ENCODE assay signal across 8 cellular contexts in genomic region chr7:144834516-144835165, GRCh38. TPM values are rescaled to one million over a fixed set of nuclear protein-coding genes. Genes with fewer than 3 reads are reported as not detected.
DNase-seq lines count a peak whose midpoint lies in the region; ATAC-seq and TF ChIP-seq lines count a peak whose summit lies in the region.

No MANE protein-coding gene starts in this region.

- dilution Hi-C loops in IMR-90 (cut with HindIII; ENCODE audit: low sequenced_read_pairs, unreplicated experiment) = no loop called here

- no peak overlapping the region for H3K4ac ChIP-seq in IMR-90 (ENCODE audit: low read depth, low read length)

- no TSS peak for BruUV-seq in Calu3 (replicated peaks; lab: Mats Ljungman, UMichigan)
- BruUV-seq in IMR-90 (replicated peaks; lab: Mats Ljungman, UMichigan) = no TSS peak

- H2AK5ac ChIP-seq in IMR-90 (ENCODE audit: low read depth, low read length) = no peak overlapping the region

- no peaks in the 10 kb centered on the region for H3K36me3 ChIP-seq in IMR-90 (ENCODE audit: control insufficient read depth, insufficient read depth, low read length)
- H3K36me3 ChIP-seq in neural cell (ENCODE audit: insufficient read depth, low read length) = no peaks in the 10 kb centered on the region

- H3K4me3 ChIP-seq in IMR-90 (ENCODE audit: insufficient read depth, low read depth, low read length) = peak overlapping the region; percentile 43; the same call in 1 of the 2 replicates
- H3K4me3 ChIP-seq in neural cell (ENCODE audit: low read length) = peak overlapping the region; percentile 83

- no peaks in the 10 kb centered on the region for H3K79me2 ChIP-seq in neural cell (replicated peaks; ENCODE audit: insufficient read depth, low read length)

- H4K20me1 ChIP-seq in IMR-90 (ENCODE audit: insufficient read depth, low read length) = no peaks in the 10 kb centered on the region
- H4K20me1 ChIP-seq in neural cell (ENCODE audit: insufficient read depth) = no peaks in the 10 kb centered on the region

- in situ Hi-C loops in IMR-90 (cut with MboI; ENCODE audit: low sequenced_read_pairs) = no loop called here

- no peak overlapping the region for H3K56ac ChIP-seq in IMR-90 (ENCODE audit: extremely low read depth, insufficient read depth, low read length)

- POLR2A ChIA-PET in IMR-90 (lab: Charles Lee; ENCODE audit: unreplicated experiment) = no interaction called here
- POLR2A ChIA-PET in activated B cell treated with CpG ODN at 0.5 μM for 24 hours (lab: Charles Lee) = interaction anchor here (1.0 to 3.5 kb wide), 10 partner anchors 7 to 95 kb away, joined by 3 to 117 read pairs (median 24); no protein-coding TSS in a partner anchor

- H2BK15ac ChIP-seq in IMR-90 (ENCODE audit: low read depth, low read length) = no peak overlapping the region

- peaks cover 23% of the 10 kb centered on the region for H3K36me3 Mint-ChIP-seq in Calu3 (ENCODE audit: insufficient read depth, unreplicated experiment)
- peaks cover 6% of the 10 kb centered on the region for H3K36me3 Mint-ChIP-seq in activated B cell treated with CpG ODN at 0.5 μM for 24 hours (ENCODE audit: low read depth)

- H3K4me2 ChIP-seq in IMR-90 (ENCODE audit: low read depth, low read length) = peak overlapping the region; percentile 91
- H3K4me2 ChIP-seq in neural cell (ENCODE audit: low read length) = peak overlapping the region; percentile 54

- H3K27ac ChIP-seq in IMR-90 (ENCODE audit: insufficient read depth, low read length) (no peak overlapping the region), epithelial cell of prostate (peak overlapping the region; percentile 82), neural cell (ENCODE audit: low read length) (peak overlapping the region; percentile 91)

- peaks cover 4% of the 10 kb centered on the region for H3K9me3 Mint-ChIP-seq in Calu3 (ENCODE audit: low read depth, unreplicated experiment)
- peaks cover 15% of the 10 kb centered on the region for H3K9me3 Mint-ChIP-seq in activated B cell treated with CpG ODN at 0.5 μM for 24 hours

- H3K27me3 Mint-ChIP-seq in Calu3 (ENCODE audit: unreplicated experiment) = no peaks in the 10 kb centered on the region
- H3K27me3 Mint-ChIP-seq in activated B cell treated with CpG ODN at 0.5 μM for 24 hours = no peaks in the 10 kb centered on the region

- H3K18ac ChIP-seq in IMR-90 (ENCODE audit: low read depth, low read length) = no peak overlapping the region

- H4K8ac ChIP-seq in IMR-90 (ENCODE audit: low read depth in 2 of 2, low read length in 2 of 2) = no peak overlapping the region

- no peak for TF ChIP-seq POLR2A in IMR-90 (IDR thresholded peaks at IDR 0.05; ENCODE audit: low read depth, low read length)

- peak; percentile 26 for DNase-seq in Calu3
- no peak for DNase-seq in IMR-90
- DNase-seq in activated B cell treated with CpG ODN at 0.5 μM for 24 hours = no peak
- no peak for DNase-seq in epithelial cell of prostate (ENCODE audit: low read depth, low spot score)
- no peak for DNase-seq in RKO (ENCODE audit: low spot score)
- no peak for DNase-seq in NCI-H1930 (lab: John Stamatoyannopoulos, UW)

- H3K27ac Mint-ChIP-seq in Calu3 (ENCODE audit: unreplicated experiment) = peak overlapping the region; percentile 93
- H3K27ac Mint-ChIP-seq in activated B cell treated with CpG ODN at 0.5 μM for 24 hours = peak overlapping the region; percentile 99

- H2BK120ac ChIP-seq in IMR-90 (ENCODE audit: low read depth, low read length) = no peak overlapping the region

- H2BK20ac ChIP-seq in IMR-90 (ENCODE audit: low read depth, low read length) = no peak overlapping the region

- H3K9ac ChIP-seq in IMR-90 (ENCODE audit: low read depth, low read length) (no peak overlapping the region; the same call in 1 of the 2 replicates), neural cell (ENCODE audit: low read length) (peak overlapping the region; percentile 83)

- H3K4me1 Mint-ChIP-seq in Calu3 (ENCODE audit: low read depth, unreplicated experiment) (peaks cover 35% of the 10 kb centered on the region), activated B cell treated with CpG ODN at 0.5 μM for 24 hours (peaks cover 35% of the 10 kb centered on the region)

- TF ChIP-seq RAD21 in IMR-90 (IDR thresholded peaks at IDR 0.05; ENCODE audit: low read length) = no peak
- no peak for TF ChIP-seq RAD21 in neural cell (conservative IDR thresholded peaks at IDR 0.05)

- no peaks in the 10 kb centered on the region for H3K9me3 ChIP-seq in IMR-90 (ENCODE audit: control insufficient read depth, insufficient read depth, low read length)
- no peaks in the 10 kb centered on the region for H3K9me3 ChIP-seq in neural cell (ENCODE audit: low read length)

- TF ChIP-seq CTCF in Calu3 (IDR thresholded peaks at IDR 0.05; ENCODE audit: unreplicated experiment) = no peak
- no peak for TF ChIP-seq CTCF in IMR-90 (conservative IDR thresholded peaks at IDR 0.05; ENCODE audit: low read depth, low read length)
- TF ChIP-seq CTCF in activated B cell treated with CpG ODN at 0.5 μM for 24 hours (IDR thresholded peaks at IDR 0.05) = no peak
- TF ChIP-seq CTCF in neural cell (IDR thresholded peaks at IDR 0.05; ENCODE audit: poor library complexity, severe bottlenecking) = no peak

- no peak overlapping the region for H2AK9ac ChIP-seq in IMR-90 (replicated peaks; ENCODE audit: low read depth, low read length, poor library complexity)

- H3K79me1 ChIP-seq in IMR-90 (ENCODE audit: low read depth in 1 of 2, low read length in 2 of 2) = no peaks in the 10 kb centered on the region

- H3K27me3 ChIP-seq in IMR-90 (ENCODE audit: control insufficient read depth, insufficient read depth, low read length) (no peaks in the 10 kb centered on the region), neural cell (ENCODE audit: insufficient read depth, low read depth, low read length) (no peaks in the 10 kb centered on the region)

- H3K9me2 ChIP-seq in neural cell (ENCODE audit: insufficient read depth, low read length) = no peaks in the 10 kb centered on the region

- H4K91ac ChIP-seq in IMR-90 (ENCODE audit: insufficient read depth, low read depth, low read length) = no peak overlapping the region

- H3K4me1 ChIP-seq in IMR-90 (ENCODE audit: control insufficient read depth, insufficient read depth, low read length) = no peaks in the 10 kb centered on the region

- H3K4me3 Mint-ChIP-seq in Calu3 (ENCODE audit: low read depth, unreplicated experiment) (peak overlapping the region; percentile 92), activated B cell treated with CpG ODN at 0.5 μM for 24 hours (peak overlapping the region; percentile 98)

- no peak for TF ChIP-seq EP300 in neural cell (conservative IDR thresholded peaks at IDR 0.05; ENCODE audit: poor library complexity, severe bottlenecking)

- H3K23ac ChIP-seq in IMR-90 (ENCODE audit: low read depth, low read length) = no peak overlapping the region

- CTCF ChIA-PET in Calu3 (lab: Charles Lee) = interaction anchor here (0.6 to 2.0 kb wide), 2 partner anchors 13 to 51 kb away, joined by 3 to 4 read pairs; no protein-coding TSS in a partner anchor
- CTCF ChIA-PET in IMR-90 (lab: Yijun Ruan, JAX) = no interaction called here
- CTCF ChIA-PET in activated B cell treated with CpG ODN at 0.5 μM for 24 hours (lab: Charles Lee) = interaction anchor here (1.0 to 2.5 kb wide), 5 partner anchors 8 to 98 kb away, joined by 3 to 7 read pairs (median 5); no protein-coding TSS in a partner anchor

- no peak overlapping the region for H3K14ac ChIP-seq in IMR-90 (replicated peaks; ENCODE audit: low read depth, low read length)

- peaks cover 7% of the 10 kb centered on the region for H3F3A ChIP-seq in neural cell (ENCODE audit: insufficient read depth, low read length, poor library complexity, severe bottlenecking)

- ATAC-seq in GM21447 (IDR thresholded peaks at IDR 0.05; ENCODE audit: unreplicated experiment) (peak; percentile 38), IMR-90 (ENCODE audit: low read depth) (peak; percentile 6; the same call in 1 of the 2 replicates), activated B cell treated with CpG ODN at 0.5 μM for 24 hours (ENCODE audit: low read depth) (peak; percentile 19)

- no peak overlapping the region for H2BK5ac ChIP-seq in IMR-90 (ENCODE audit: low read depth, low read length, poor library complexity, severe bottlenecking)

- 62% methylated on average over 6 of the region's 15 CpGs; no CpG with 5 or more reads in 1 of the 2 experiments for WGBS in IMR-90 (ENCODE audit: extremely low coverage in 2 of 2, insufficient read length in 1 of 2), 2 experiments

- H3K9me1 ChIP-seq in IMR-90 (ENCODE audit: insufficient read depth, low read length) = no peaks in the 10 kb centered on the region

- no peak overlapping the region for H2AFZ ChIP-seq in IMR-90 (replicated peaks; ENCODE audit: low read length, poor library complexity)
- peak overlapping the region; percentile 94 for H2AFZ ChIP-seq in neural cell (ENCODE audit: low read depth, low read length)

- H4K5ac ChIP-seq in IMR-90 (ENCODE audit: low read depth, low read length) = no peak overlapping the region

- intact Hi-C loops in Calu3 (cut with micrococcal nuclease; ENCODE audit: unreplicated experiment) = loop anchor here (5.0 kb wide), 1 partner anchor 97 kb away; no protein-coding TSS in a partner anchor
- intact Hi-C loops in IMR-90 (cut with micrococcal nuclease) = no loop called here
- intact Hi-C loops in activated B cell treated with CpG ODN at 0.5 μM for 24 hours (cut with micrococcal nuclease) = loop anchor here (1.0 to 10.0 kb wide), 9 partner anchors 9 to 1550 kb away; partner anchors contain the start of genes CASP2, TCAF1, TMEM139 and ZYX

TF ChIP-seq in IMR-90, 13 proteins besides CTCF, POLR2A, EP300 and RAD21 (continues in another document):
- TF ChIP-seq MXI1 (IDR thresholded peaks at IDR 0.05; ENCODE audit: borderline replicate concordance, low read depth, low read length) = no peak
- TF ChIP-seq MAFK (IDR thresholded peaks at IDR 0.05; ENCODE audit: low read depth, low read length) = no peak

TF ChIP-seq in neural cell, 6 proteins besides CTCF, POLR2A, EP300 and RAD21 (continues in another document):
- no peak for TF ChIP-seq POLR2AphosphoS5 (IDR thresholded peaks at IDR 0.05)

RNA-seq across cellular contexts. Expression of gene TPK1, which starts 1.2 kb away (rescaled TPM):
- 11.2 and 13.2 TPM in 2 replicates for total RNA-seq in Calu3 (2022)
- total RNA-seq in IMR-90 (2012; rRNA removed) = 1.1 and 1.8 TPM in 2 replicates
- polyA plus RNA-seq in IMR-90 (2012; rRNA removed) = 0.38 and 0.62 TPM in 2 replicates
- polyA plus RNA-seq in IMR-90 (2012; cell fraction: cytosol; rRNA removed) = 0.84 and 0.92 TPM in 2 replicates
- 0.20 and 0.83 TPM in 2 replicates for polyA plus RNA-seq in IMR-90 (2012; cell fraction: nucleus; rRNA removed; ENCODE audit: low replicate concordance)
- 17.5 and 20.0 TPM in 2 replicates for total RNA-seq in activated B cell treated with CpG ODN at 0.5 μM for 24 hours
- 3.5 and 6.2 TPM in 2 replicates for polyA plus RNA-seq in neural cell
- polyA minus RNA-seq in neural cell = 9.8 and 11.2 TPM in 2 replicates
